In the genomic region with DNA sequence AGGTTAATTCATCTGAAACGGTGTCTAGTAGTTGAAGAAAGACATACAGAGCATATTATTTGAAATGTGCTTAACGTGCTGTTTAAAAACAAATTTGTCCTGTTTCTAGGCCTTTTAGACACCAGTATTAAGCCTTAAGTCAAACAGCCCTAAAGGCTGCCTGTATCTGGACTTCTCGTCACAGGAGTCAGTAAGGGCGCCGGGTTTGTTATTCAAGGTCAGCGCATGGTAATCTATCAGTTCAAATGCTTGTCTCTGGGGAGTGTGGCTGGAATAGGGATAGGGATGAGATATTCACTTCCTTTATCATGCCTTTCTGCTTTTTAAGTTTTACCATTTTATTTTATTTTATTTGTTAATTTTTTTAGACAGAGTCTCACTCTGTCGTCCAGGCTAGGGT, we compare ENCODE assay signal across 20 cellular contexts. TPM values are rescaled to one million over a fixed set of nuclear protein-coding genes. Genes with fewer than 3 reads are reported as not detected.
DNase-seq lines count a peak whose midpoint lies in the region; ATAC-seq and TF ChIP-seq lines count a peak whose summit lies in the region.
"Had no signal": no experiment of that assay in that cellular context is flagged by ENCODE, and none has a peak within 500 bp of the region (broad histone marks: within the 10 kb centered on the region; RNA-seq: fewer than 3 reads in every experiment).

No MANE protein-coding gene starts in this region.

- no peaks in the 10 kb centered on the region for H3K4me1 Mint-ChIP-seq in GM23338
- H3K4me1 Mint-ChIP-seq in glutamatergic neuron (ENCODE audit: low read depth, unreplicated experiment), result peaks cover 6% of the 10 kb centered on the region

- H3K36me3 ChIP-seq in GM23338 (ENCODE audit: insufficient read depth) (no peaks in the 10 kb centered on the region), suprapubic skin (no peaks in the 10 kb centered on the region)
- H3K36me3 ChIP-seq: BLaER1 had no signal

- H3K79me2 ChIP-seq in GM23338 (replicated peaks; ENCODE audit: insufficient read depth), result no peaks in the 10 kb centered on the region

- H3K27ac ChIP-seq in GM23338 (ENCODE audit: low read depth) (no peak overlapping the region), VCaP (no peak overlapping the region), suprapubic skin (no peak overlapping the region)
- H3K27ac ChIP-seq: BLaER1, KMS-11, SK-N-MC had no signal

- H3K9me3 ChIP-seq in suprapubic skin, result no peaks in the 10 kb centered on the region
- H3K9me3 ChIP-seq: BLaER1 had no signal

- no peaks in the 10 kb centered on the region for H3K27me3 ChIP-seq in GM23338 (ENCODE audit: insufficient read depth)
- no peaks in the 10 kb centered on the region for H3K27me3 ChIP-seq in suprapubic skin
- H3K27me3 ChIP-seq: BLaER1 had no signal

- H3K27me3 Mint-ChIP-seq in GM23338 (ENCODE audit: insufficient read depth, low read depth, poor library complexity), result peaks cover 1% of the 10 kb centered on the region
- H3K27me3 Mint-ChIP-seq in glutamatergic neuron (ENCODE audit: unreplicated experiment), result peaks cover 4% of the 10 kb centered on the region
- H3K27me3 Mint-ChIP-seq: CD4-positive, alpha-beta T cell had no signal

- DNase-seq in GM23338 (ENCODE audit: low spot score) (no peak), glutamatergic neuron (no peak), suprapubic skin (ENCODE audit: low spot score in 2 of 2) (peak; percentile 13 to 38), sciatic nerve (ENCODE audit: low spot score) (no peak)
- DNase-seq: DMS79; HCEC 1CT; IMR-90; NCI-H1105; NCI-H146; NCI-H2029; NCI-H774; NK-92 treated with Interleukin-12 subunit alpha and Interleukin-12 subunit beta, amount 100 ng/mL, for 24 hours had no signal

- TF ChIP-seq POLR2A in suprapubic skin (IDR thresholded peaks at IDR 0.05), result no peak

- H3K9me3 Mint-ChIP-seq in GM23338 (peaks cover 20% of the 10 kb centered on the region), glutamatergic neuron (ENCODE audit: unreplicated experiment) (peaks cover 2% of the 10 kb centered on the region)
- H3K9me3 Mint-ChIP-seq: CD4-positive, alpha-beta T cell had no signal

- H3F3A ChIP-seq in GM23338 (replicated peaks; ENCODE audit: low read depth), result no peaks in the 10 kb centered on the region

- H3K4me3 ChIP-seq in GM23338, result no peak overlapping the region
- H3K4me3 ChIP-seq in suprapubic skin, result no peak overlapping the region
- H3K4me3 ChIP-seq: BLaER1, GM12878, SK-N-MC had no signal

- intact Hi-C loops in sciatic nerve (cut with DNase I), result no loop called here

- H3K4me1 ChIP-seq in GM23338 (ENCODE audit: insufficient read depth) (no peaks in the 10 kb centered on the region), suprapubic skin (peaks cover 8% of the 10 kb centered on the region)
- H3K4me1 ChIP-seq: BLaER1 had no signal

- no peak overlapping the region for H3K4me2 ChIP-seq in GM23338
- H3K4me2 ChIP-seq: BLaER1, KMS-11 had no signal

- H4K20me1 ChIP-seq in GM23338 (replicated peaks; ENCODE audit: insufficient read depth), result no peaks in the 10 kb centered on the region
- H4K20me1 ChIP-seq: BLaER1 had no signal

- 65% methylated on average over 7 of the region's 7 CpGs for WGBS in suprapubic skin

- no peak for TF ChIP-seq CTCF in GM23338 (conservative IDR thresholded peaks at IDR 0.05; ENCODE audit: low read depth in 2 of 2)
- TF ChIP-seq CTCF in VCaP (conservative IDR thresholded peaks at IDR 0.05), result peak; percentile 21; the same call in 1 of the 2 replicates
- TF ChIP-seq CTCF in glutamatergic neuron (IDR thresholded peaks at IDR 0.05; ENCODE audit: partially characterized antibody, unreplicated experiment), result no peak
- TF ChIP-seq CTCF in suprapubic skin (IDR thresholded peaks at IDR 0.05), result no peak

- ATAC-seq in GM23338 (peak; percentile 23; the same call in 2 of the 3 replicates), HG03280 (IDR thresholded peaks at IDR 0.05; ENCODE audit: unreplicated experiment) (no peak), sciatic nerve (no peak), HG03039 (IDR thresholded peaks at IDR 0.05; ENCODE audit: unreplicated experiment) (no peak)

- TF ChIP-seq EP300 in suprapubic skin (IDR thresholded peaks at IDR 0.05), result no peak

- no peak overlapping the region for H2AFZ ChIP-seq in GM23338

- H3K4me3 Mint-ChIP-seq in GM23338, result no peak overlapping the region
- H3K4me3 Mint-ChIP-seq in glutamatergic neuron (ENCODE audit: unreplicated experiment), result peak overlapping the region; percentile 52
- H3K4me3 Mint-ChIP-seq: CD4-positive, alpha-beta T cell had no signal

- H3K27ac Mint-ChIP-seq in GM23338 (no peak overlapping the region), glutamatergic neuron (ENCODE audit: unreplicated experiment) (peak overlapping the region; percentile 79)
- H3K27ac Mint-ChIP-seq: CD4-positive, alpha-beta T cell had no signal

- no peaks in the 10 kb centered on the region for H3K9me2 ChIP-seq in GM23338 (ENCODE audit: insufficient read depth)

- peaks cover 19% of the 10 kb centered on the region for H3K36me3 Mint-ChIP-seq in GM23338 (ENCODE audit: low read depth)
- no peaks in the 10 kb centered on the region for H3K36me3 Mint-ChIP-seq in glutamatergic neuron (ENCODE audit: unreplicated experiment)

TF ChIP-seq in GM23338, 12 proteins besides CTCF, POLR2A, EP300 and RAD21 (continues in another document):
- TF ChIP-seq STAT1 (IDR thresholded peaks at IDR 0.05; ENCODE audit: unreplicated experiment) (no peak), EZH2phosphoT487 (IDR thresholded peaks at IDR 0.05; ENCODE audit: unreplicated experiment) (no peak), JUNB (IDR thresholded peaks at IDR 0.05; ENCODE audit: unreplicated experiment) (no peak), ZNF331 (CRISPR knock-in tag; IDR thresholded peaks at IDR 0.05; ENCODE audit: low read depth) (no peak), EZH2 (IDR thresholded peaks at IDR 0.05; ENCODE audit: low read depth, unreplicated experiment) (no peak), CREB1 (CRISPR knock-in tag; IDR thresholded peaks at IDR 0.05; ENCODE audit: low read depth) (no peak), ZNF114 (CRISPR knock-in tag; IDR thresholded peaks at IDR 0.05) (no peak), NANOG (IDR thresholded peaks at IDR 0.05; ENCODE audit: borderline replicate concordance) (no peak)
- TF ChIP-seq, protein P1, sequence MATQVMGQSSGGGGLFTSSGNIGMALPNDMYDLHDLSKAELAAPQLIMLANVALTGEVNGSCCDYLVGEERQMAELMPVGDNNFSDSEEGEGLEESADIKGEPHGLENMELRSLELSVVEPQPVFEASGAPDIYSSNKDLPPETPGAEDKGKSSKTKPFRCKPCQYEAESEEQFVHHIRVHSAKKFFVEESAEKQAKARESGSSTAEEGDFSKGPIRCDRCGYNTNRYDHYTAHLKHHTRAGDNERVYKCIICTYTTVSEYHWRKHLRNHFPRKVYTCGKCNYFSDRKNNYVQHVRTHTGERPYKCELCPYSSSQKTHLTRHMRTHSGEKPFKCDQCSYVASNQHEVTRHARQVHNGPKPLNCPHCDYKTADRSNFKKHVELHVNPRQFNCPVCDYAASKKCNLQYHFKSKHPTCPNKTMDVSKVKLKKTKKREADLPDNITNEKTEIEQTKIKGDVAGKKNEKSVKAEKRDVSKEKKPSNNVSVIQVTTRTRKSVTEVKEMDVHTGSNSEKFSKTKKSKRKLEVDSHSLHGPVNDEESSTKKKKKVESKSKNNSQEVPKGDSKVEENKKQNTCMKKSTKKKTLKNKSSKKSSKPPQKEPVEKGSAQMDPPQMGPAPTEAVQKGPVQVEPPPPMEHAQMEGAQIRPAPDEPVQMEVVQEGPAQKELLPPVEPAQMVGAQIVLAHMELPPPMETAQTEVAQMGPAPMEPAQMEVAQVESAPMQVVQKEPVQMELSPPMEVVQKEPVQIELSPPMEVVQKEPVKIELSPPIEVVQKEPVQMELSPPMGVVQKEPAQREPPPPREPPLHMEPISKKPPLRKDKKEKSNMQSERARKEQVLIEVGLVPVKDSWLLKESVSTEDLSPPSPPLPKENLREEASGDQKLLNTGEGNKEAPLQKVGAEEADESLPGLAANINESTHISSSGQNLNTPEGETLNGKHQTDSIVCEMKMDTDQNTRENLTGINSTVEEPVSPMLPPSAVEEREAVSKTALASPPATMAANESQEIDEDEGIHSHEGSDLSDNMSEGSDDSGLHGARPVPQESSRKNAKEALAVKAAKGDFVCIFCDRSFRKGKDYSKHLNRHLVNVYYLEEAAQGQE (IDR thresholded peaks at IDR 0.05; ENCODE audit: unreplicated experiment), result no peak
- TF ChIP-seq, protein P2, sequence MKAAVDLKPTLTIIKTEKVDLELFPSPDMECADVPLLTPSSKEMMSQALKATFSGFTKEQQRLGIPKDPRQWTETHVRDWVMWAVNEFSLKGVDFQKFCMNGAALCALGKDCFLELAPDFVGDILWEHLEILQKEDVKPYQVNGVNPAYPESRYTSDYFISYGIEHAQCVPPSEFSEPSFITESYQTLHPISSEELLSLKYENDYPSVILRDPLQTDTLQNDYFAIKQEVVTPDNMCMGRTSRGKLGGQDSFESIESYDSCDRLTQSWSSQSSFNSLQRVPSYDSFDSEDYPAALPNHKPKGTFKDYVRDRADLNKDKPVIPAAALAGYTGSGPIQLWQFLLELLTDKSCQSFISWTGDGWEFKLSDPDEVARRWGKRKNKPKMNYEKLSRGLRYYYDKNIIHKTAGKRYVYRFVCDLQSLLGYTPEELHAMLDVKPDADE (IDR thresholded peaks at IDR 0.05), result no peak

RNA-seq across cellular contexts. Expression of a gene that starts 9.4 kb away (rescaled TPM):
- 38.7 and 41.7 TPM in 2 replicates for total RNA-seq in GM23338 (2014; rRNA removed; shearing (Covaris generic))
- polyA plus RNA-seq in GM23338 (2016; fragmentation: Nextera tagmentation; extraction: Ambion mirVana), result 11.4 and 14.6 TPM in 2 replicates
- 62.0 TPM for total RNA-seq in glutamatergic neuron (ENCODE audit: unreplicated experiment)
- total RNA-seq in suprapubic skin, result 10 to 100 TPM; 11.0 to 17.8 (median 15.0) TPM
- total RNA-seq in sciatic nerve, result 31.9 TPM

Comparison
In these comparisons a context has a peak if more than half of its experiments do, and no peak if none do; other contexts are left out.
1. DNase-seq: peak in suprapubic skin (2 of 2); none in GM23338 (single experiment), glutamatergic neuron (single experiment) and sciatic nerve (single experiment).